Comparison of ENCODE assay signal across 21 cellular contexts in genomic region chr2:98648451-98648850, GRCh38.
"Had no signal": no experiment of that assay in that cellular context is flagged by ENCODE, and none has a peak within 500 bp of the region (broad histone marks: within the 10 kb centered on the region; RNA-seq: fewer than 3 reads in every experiment).

No MANE protein-coding gene starts in this region.

- H3K27ac ChIP-seq: brain microvascular endothelial cell, colonic mucosa, gastroesophageal sphincter, heart left ventricle, pancreas, sigmoid colon, thyroid gland had no signal

- H3K4me3 ChIP-seq: colonic mucosa, gastroesophageal sphincter, heart left ventricle, pancreas, sigmoid colon, spleen, thyroid gland had no signal

- H3K9me3 Mint-ChIP-seq: activated naive CD8-positive, alpha-beta T cell treated with anti-CD3 and anti-CD28 coated beads, Interleukin-2, amount 50 U/mL, for 24 hours; memory B cell had no signal

- H3K9me3 ChIP-seq: colonic mucosa, gastroesophageal sphincter, heart left ventricle, neutrophil, pancreas, sigmoid colon, spleen, thyroid gland had no signal

- H3K4me1 ChIP-seq: colonic mucosa, sigmoid colon, thyroid gland had no signal

- ATAC-seq: gastroesophageal sphincter had no signal

- H3K27me3 ChIP-seq: brain microvascular endothelial cell, colonic mucosa, gastroesophageal sphincter, heart left ventricle, neutrophil, pancreas, sigmoid colon, spleen, thyroid gland had no signal

- DNase-seq: activated CD4-positive, alpha-beta T cell treated with anti-CD3 and anti-CD28 coated beads, Interleukin-2, amount 10 ng/mL, durations not matched to agents 7 days and 5 days; activated CD8-positive, alpha-beta memory T cell treated with anti-CD3 and anti-CD28 coated beads, Interleukin-2, amount 50 U/mL, for 48 hours; activated CD8-positive, alpha-beta T cell treated with anti-CD3 and anti-CD28 coated beads, Interleukin-2, amount 10 ng/mL, durations not matched to agents 7 days and 5 days; activated gamma-delta T cell treated with Interleukin-2 at 50 U/mL for 16 hours; activated naive CD8-positive, alpha-beta T cell treated with anti-CD3 and anti-CD28 coated beads, Interleukin-2, amount 50 U/mL, for 24 hours; anterior cingulate cortex; brain microvascular endothelial cell; central memory CD4-positive, alpha-beta T cell; colonic mucosa; erythroblast; heart left ventricle; kidney glomerular epithelial cell; pancreas; sigmoid colon; spleen; stimulated activated CD4-positive, alpha-beta T cell treated with anti-CD3 and anti-CD28 coated beads, Interleukin-4, amount 100 ng/mL, for 4 hours; T-helper 1 cell; thyroid gland had no signal

- H3K36me3 ChIP-seq: brain microvascular endothelial cell, colonic mucosa, thyroid gland had no signal

- H3K27me3 Mint-ChIP-seq: activated CD4-positive, alpha-beta T cell treated with anti-CD3 and anti-CD28 coated beads, Interleukin-2, amount 10 ng/mL, durations not matched to agents 7 days and 5 days; activated naive CD8-positive, alpha-beta T cell treated with anti-CD3 and anti-CD28 coated beads, Interleukin-2, amount 50 U/mL, for 24 hours; memory B cell had no signal

- H3K4me3 Mint-ChIP-seq: activated CD4-positive, alpha-beta T cell treated with anti-CD3 and anti-CD28 coated beads, Interleukin-2, amount 10 ng/mL, durations not matched to agents 7 days and 5 days; activated CD8-positive, alpha-beta T cell treated with anti-CD3 and anti-CD28 coated beads, Interleukin-2, amount 10 ng/mL, durations not matched to agents 7 days and 5 days; activated naive CD8-positive, alpha-beta T cell treated with anti-CD3 and anti-CD28 coated beads, Interleukin-2, amount 50 U/mL, for 24 hours; memory B cell had no signal

- H3K27ac Mint-ChIP-seq: memory B cell had no signal
